Comparison of ENCODE assay signal across 12 cellular contexts in the genomic region with DNA sequence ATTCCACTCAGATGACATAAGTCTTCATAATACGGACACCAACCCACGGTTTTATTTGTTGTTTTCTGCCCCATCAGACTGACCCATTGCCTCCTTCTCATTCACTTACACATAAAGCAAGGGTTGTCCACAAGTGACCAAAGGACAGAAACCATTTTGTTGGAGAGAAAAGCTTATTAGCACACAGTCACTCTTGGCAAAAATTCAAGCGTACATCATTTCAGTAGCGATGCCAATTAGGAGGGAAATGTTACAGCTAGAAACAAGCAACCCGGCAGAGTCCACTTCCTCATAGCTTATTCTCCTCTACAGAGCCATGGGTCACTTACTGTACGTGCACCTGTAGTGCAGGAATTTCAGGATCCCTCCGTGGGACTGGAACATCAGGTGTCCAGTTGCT. TPM values are rescaled to one million over a fixed set of nuclear protein-coding genes. Genes with fewer than 3 reads are reported as not detected.
DNase-seq lines count a peak whose midpoint lies in the region; ATAC-seq, FAIRE-seq and TF ChIP-seq lines count a peak whose summit lies in the region.
"Had no signal": no experiment of that assay in that cellular context is flagged by ENCODE, and none has a peak within 500 bp of the region (broad histone marks: within the 10 kb centered on the region; RNA-seq: fewer than 3 reads in every experiment).

No MANE protein-coding gene starts in this region.

- H3K36me3 ChIP-seq in right lobe of liver = no peaks in the 10 kb centered on the region
- no peaks in the 10 kb centered on the region for H3K36me3 ChIP-seq in HepG2 (replicated peaks in 1 of 2; ENCODE audit: control insufficient read depth in 1 of 2, insufficient read depth in 2 of 2, low read length in 2 of 2)
- H3K36me3 ChIP-seq in muscle layer of duodenum (ENCODE audit: control insufficient read depth in 1 of 2, insufficient read depth in 2 of 2, low read length in 2 of 2) = no peaks in the 10 kb centered on the region
- no peaks in the 10 kb centered on the region for H3K36me3 ChIP-seq in vagina

- H4K20me1 ChIP-seq in HepG2 (ENCODE audit: insufficient read depth, low read length) = no peaks in the 10 kb centered on the region

- no peak overlapping the region for H3K4me3 Mint-ChIP-seq in WTC11

- POLR2A ChIA-PET in HepG2 (lab: Yijun Ruan, JAX) (interaction anchor here (1.2 kb wide), 1 partner anchor 49 kb away, joined by 3 read pairs; no protein-coding TSS in a partner anchor), WTC11 (lab: Charles Lee) (no interaction called here)

- in situ Hi-C loops in HepG2 (cut with HindIII; ENCODE audit: extremely low pct_ligation_motif_present, low pct_unique_long_range_greater_than_20kb) = no loop called here

- TF ChIP-seq POLR2A in right lobe of liver (IDR thresholded peaks at IDR 0.05) (no peak), HepG2 (IDR thresholded peaks at IDR 0.05; ENCODE audit: insufficient read depth in 1 of 2, low read depth in 2 of 2, low read length in 2 of 2) (no peak), vagina (IDR thresholded peaks at IDR 0.05) (no peak)

- DNase-seq in right lobe of liver (no peak), HepG2 (ENCODE audit: low spot score) (no peak), dermis blood vessel endothelial cell (peak; percentile 38), vagina (ENCODE audit: extremely low spot score in 2 of 2) (no peak), WTC11 (ENCODE audit: low spot score) (no peak)
- DNase-seq: central memory CD4-positive, alpha-beta T cell; GDM1; NCI-H524 had no signal

- peak overlapping the region; percentile 7 to 55 (median 22) for H3K27ac ChIP-seq in right lobe of liver
- H3K27ac ChIP-seq in HepG2 (ENCODE audit: extremely low read length, insufficient read depth, low read length) = no peak overlapping the region
- peak overlapping the region; percentile 45 for H3K27ac ChIP-seq in muscle layer of duodenum (ENCODE audit: low read length)
- peak overlapping the region; percentile 64 for H3K27ac ChIP-seq in vagina

- H3K36me3 Mint-ChIP-seq in WTC11 = no peaks in the 10 kb centered on the region

- no peak overlapping the region for H3K9ac ChIP-seq in HepG2 (ENCODE audit: insufficient read depth, low read depth, low read length)

- H3K79me2 ChIP-seq in HepG2 (ENCODE audit: insufficient read depth, low read length) = no peaks in the 10 kb centered on the region

- CTCF ChIA-PET in HepG2 (lab: Yijun Ruan, JAX; ENCODE audit: low intra/inter-chr PET ratio, low total read pairs) (no interaction called here), WTC11 (lab: Charles Lee) (no interaction called here)

- H3K27me3 Mint-ChIP-seq in WTC11 (ENCODE audit: low read depth) = peaks cover 33% of the 10 kb centered on the region

- H3K27me3 ChIP-seq in right lobe of liver = no peaks in the 10 kb centered on the region
- H3K27me3 ChIP-seq in HepG2 (ENCODE audit: control insufficient read depth in 1 of 2, insufficient read depth in 2 of 2, low read length in 2 of 2) = peaks cover 0 to 15% of the 10 kb centered on the region in 2 experiments; a peak in 2 of 5 replicates
- no peaks in the 10 kb centered on the region for H3K27me3 ChIP-seq in muscle layer of duodenum (ENCODE audit: low read depth, low read length)
- H3K27me3 ChIP-seq in vagina = no peaks in the 10 kb centered on the region

- no peak overlapping the region for H3K27ac Mint-ChIP-seq in WTC11

- no peaks in the 10 kb centered on the region for H3K9me3 Mint-ChIP-seq in WTC11

- ATAC-seq in right lobe of liver (no peak), HepG2 (no peak), WTC11 (no peak), HG03571 (IDR thresholded peaks at IDR 0.05; ENCODE audit: unreplicated experiment) (no peak), HG02759 (IDR thresholded peaks at IDR 0.05; ENCODE audit: unreplicated experiment) (no peak)
- ATAC-seq: activated CD4-positive, CD25-positive, alpha-beta regulatory T cell treated with anti-CD3 and anti-CD28 coated beads, Interleukin-2, amount 50 U/mL, for 24 hours had no signal

- intact Hi-C loops in right lobe of liver (cut with DNase I) = no loop called here
- intact Hi-C loops in HepG2 (cut with micrococcal nuclease; ENCODE audit: unreplicated experiment) = no loop called here
- intact Hi-C loops in vagina (cut with DNase I) = no loop called here

- peaks cover 32% of the 10 kb centered on the region for H3K4me1 Mint-ChIP-seq in WTC11

- TF ChIP-seq CTCF in right lobe of liver (IDR thresholded peaks at IDR 0.05) (no peak), HepG2 (CRISPR knock-in tag; IDR thresholded peaks at IDR 0.05) (no peak), vagina (IDR thresholded peaks at IDR 0.05) (no peak), WTC11 (IDR thresholded peaks at IDR 0.05) (no peak)

- H2AFZ ChIP-seq in HepG2 (ENCODE audit: low read length) = no peak overlapping the region

- TF ChIP-seq RAD21 in HepG2 (CRISPR knock-in tag; IDR thresholded peaks at IDR 0.05) = no peak

- H3K4me3 ChIP-seq in right lobe of liver = no peak overlapping the region
- no peak overlapping the region for H3K4me3 ChIP-seq in HepG2 (replicated peaks in 1 of 3; ENCODE audit: insufficient read depth in 1 of 3, low read depth in 2 of 3, low read length in 3 of 3)
- H3K4me3 ChIP-seq in muscle layer of duodenum (ENCODE audit: low read depth in 1 of 2, low read length in 2 of 2) = no peak overlapping the region
- H3K4me3 ChIP-seq in vagina = no peak overlapping the region

- 35% methylated on average over 5 of the region's 7 CpGs for WGBS in right lobe of liver (ENCODE audit: insufficient coverage, low coverage, low lambda C conversion rate, missing lambda C conversion rate)
- whole genome bisulfite sequencing in HepG2 (ENCODE audit: low lambda C conversion rate) = 31% methylated on average over 5 of the region's 7 CpGs

- TF ChIP-seq EP300 in HepG2 (IDR thresholded peaks at IDR 0.05; ENCODE audit: low read depth in 2 of 2, low read length in 2 of 2) (no peak), HepG2 (CRISPR knock-in tag; IDR thresholded peaks at IDR 0.05; ENCODE audit: borderline replicate concordance) (no peak)

- no peak overlapping the region for H3K4me2 ChIP-seq in HepG2 (ENCODE audit: low read depth, low read length)

- H3K9me3 ChIP-seq in right lobe of liver = no peaks in the 10 kb centered on the region
- H3K9me3 ChIP-seq in HepG2 (ENCODE audit: low read length) = no peaks in the 10 kb centered on the region
- H3K9me3 ChIP-seq in muscle layer of duodenum (ENCODE audit: control insufficient read depth in 1 of 2, low read length in 2 of 2) = no peaks in the 10 kb centered on the region
- no peaks in the 10 kb centered on the region for H3K9me3 ChIP-seq in vagina

- no TSS peak for BruUV-seq in HepG2 (replicated peaks; lab: Mats Ljungman, UMichigan)

- H3K4me1 ChIP-seq in right lobe of liver (peaks cover 0 to 29% (median 0%) of the 10 kb centered on the region in 4 donors), HepG2 (ENCODE audit: insufficient read depth, low read length) (peaks cover 41% of the 10 kb centered on the region), muscle layer of duodenum (ENCODE audit: control insufficient read depth in 1 of 2, insufficient read depth in 2 of 2, low read length in 2 of 2) (peaks cover 16 to 21% of the 10 kb centered on the region in 2 donors), vagina (peaks cover 46% of the 10 kb centered on the region)

- FAIRE-seq in HepG2 (lab: Jason Lieb, UNC) = no peak

TF ChIP-seq in HepG2, 621 proteins besides CTCF, POLR2A, EP300 and RAD21:
- TF ChIP-seq ZNF570 (CRISPR knock-in tag; IDR thresholded peaks at IDR 0.05; ENCODE audit: borderline replicate concordance) (no peak), TOE1 (CRISPR knock-in tag; IDR thresholded peaks at IDR 0.05) (no peak), ZKSCAN1 (IDR thresholded peaks at IDR 0.05; ENCODE audit: low read length) (no peak)

TF ChIP-seq in WTC11, 78 proteins besides CTCF, POLR2A, EP300 and RAD21 (continues in another document):
- TF ChIP-seq MXD4 (CRISPR knock-in tag; IDR thresholded peaks at IDR 0.05; ENCODE audit: borderline replicate concordance) = no peak

RNA-seq across cellular contexts. Expression of a gene that starts 23.0 kb away (rescaled TPM):
- total RNA-seq in right lobe of liver (10 to 100 TPM; 38.8 to 76.5 (median 50.6) TPM), HepG2 (2016; rRNA removed; fragmentation: Illumina TruSeq; extraction: Trizol) (59.4 and 98.7 TPM in 2 replicates), dermis blood vessel endothelial cell (141 and 159 TPM in 2 replicates), vagina (176 TPM), WTC11 (2021) (54.9 to 62.1 TPM (median 57.2 TPM) in 3 replicates)
- 9.8 and 11.3 TPM in 2 replicates for total RNA-seq in HepG2 (2016; cell fraction: cytosol; rRNA removed; fragmentation: Illumina TruSeq; extraction: Trizol; ENCODE audit: low read depth)
- 58.9 and 89.3 TPM in 2 replicates for total RNA-seq in HepG2 (2016; cell fraction: insoluble cytoplasmic fraction; rRNA removed; fragmentation: Illumina TruSeq; extraction: Trizol)
- total RNA-seq in HepG2 (2016; cell fraction: membrane; rRNA removed; fragmentation: Illumina TruSeq; extraction: Trizol) = 46.0 and 48.9 TPM in 2 replicates
- 51.3 and 54.7 TPM in 2 replicates for total RNA-seq in HepG2 (2016; cell fraction: nucleus; rRNA removed; fragmentation: Illumina TruSeq; extraction: Trizol)
- 68.6 and 92.7 TPM in 2 replicates for polyA plus RNA-seq in HepG2 (2011; rRNA removed)
- 71.2 and 78.6 TPM in 2 replicates for polyA plus RNA-seq in HepG2 (2011; cell fraction: cytosol; rRNA removed)
- 66.0 and 78.5 TPM in 2 replicates for polyA plus RNA-seq in HepG2 (2011; cell fraction: nucleus; rRNA removed)
- 35.3 and 56.8 TPM in 2 replicates for polyA plus RNA-seq in HepG2 (2012)
- 4.3 and 5.3 TPM in 2 replicates for polyA plus RNA-seq in HepG2 (2016; cell fraction: cytosol; fragmentation: Illumina TruSeq; extraction: Trizol; ENCODE audit: low read depth)
- polyA plus RNA-seq in HepG2 (2016; cell fraction: insoluble cytoplasmic fraction; fragmentation: Illumina TruSeq; extraction: Trizol; ENCODE audit: low read depth) = 63.3 and 64.1 TPM in 2 replicates
- 17.7 and 19.0 TPM in 2 replicates for polyA plus RNA-seq in HepG2 (2016; cell fraction: membrane; fragmentation: Illumina TruSeq; extraction: Trizol; ENCODE audit: low read depth)
- polyA plus RNA-seq in HepG2 (2016; cell fraction: nucleus; fragmentation: Illumina TruSeq; extraction: Trizol; ENCODE audit: insufficient read depth, low read depth) = 43.5 and 44.5 TPM in 2 replicates
- 156 and 220 TPM in 2 replicates for polyA minus RNA-seq in HepG2 (2011; rRNA and poly(A)+ RNA removed; ENCODE audit: low replicate concordance)
- 57.6 and 88.5 TPM in 2 replicates for polyA minus RNA-seq in HepG2 (2011; cell fraction: cytosol; rRNA and poly(A)+ RNA removed)
- 98.6 and 111 TPM in 2 replicates for polyA minus RNA-seq in HepG2 (2011; cell fraction: nucleus; rRNA and poly(A)+ RNA removed)
